ENCODE assay signal across 27 cellular contexts in genomic region chr7:5226921-5227785, GRCh38. TPM values are rescaled to one million over a fixed set of nuclear protein-coding genes. Genes with fewer than 3 reads are reported as not detected.
DNase-seq lines count a peak whose midpoint lies in the region; ATAC-seq, FAIRE-seq and TF ChIP-seq lines count a peak whose summit lies in the region.
"Had no signal": no experiment of that assay in that cellular context is flagged by ENCODE, and none has a peak within 500 bp of the region (broad histone marks: within the 10 kb centered on the region; RNA-seq: fewer than 3 reads in every experiment).

No MANE protein-coding gene starts in this region.

- no peaks in the 10 kb centered on the region for H3K9me3 ChIP-seq in right cardiac atrium (ENCODE audit: control insufficient read depth, low read length)
- no peaks in the 10 kb centered on the region for H3K9me3 ChIP-seq in left ventricle myocardium inferior (replicated peaks)
- H3K9me3 ChIP-seq in HepG2 (ENCODE audit: low read length) = no peaks in the 10 kb centered on the region
- H3K9me3 ChIP-seq in spleen = no peaks in the 10 kb centered on the region
- no peaks in the 10 kb centered on the region for H3K9me3 ChIP-seq in naive thymus-derived CD4-positive, alpha-beta T cell (ENCODE audit: control insufficient read depth in 2 of 3, low read length in 3 of 3)
- H3K9me3 ChIP-seq: BLaER1, SJCRH30 had no signal

- no peak overlapping the region for H3K27ac Mint-ChIP-seq in naive thymus-derived CD4-positive, alpha-beta T cell
- no peak overlapping the region for H3K27ac Mint-ChIP-seq in nephron progenitor cell
- H3K27ac Mint-ChIP-seq: CD4-positive, CD25-positive, alpha-beta regulatory T cell had no signal

- peaks cover 7 to 23% (median 22%) of the 10 kb centered on the region in 7 donors for H3K4me1 Mint-ChIP-seq in naive thymus-derived CD4-positive, alpha-beta T cell
- peaks cover 20% of the 10 kb centered on the region for H3K4me1 Mint-ChIP-seq in nephron progenitor cell

- peaks cover 16 to 56% (median 21%) of the 10 kb centered on the region in 5 donors for H3K36me3 Mint-ChIP-seq in naive thymus-derived CD4-positive, alpha-beta T cell
- H3K36me3 Mint-ChIP-seq in nephron progenitor cell (ENCODE audit: low read depth) = peaks cover 69% of the 10 kb centered on the region

- FAIRE-seq in HepG2 (lab: Jason Lieb, UNC) = no peak
- FAIRE-seq: A204.1, D721Med, GM18507 had no signal

- WGBS in right cardiac atrium = 91% methylated on average over 41 of the region's 41 CpGs
- WGBS in HepG2 (ENCODE audit: low lambda C conversion rate) = 96% methylated on average over 28 of the region's 41 CpGs
- WGBS in spleen, 5 donors = 92 to 95% (median 93%) methylated on average over 29 to 41 of the region's 41 CpGs

- no peak overlapping the region for H3K27ac ChIP-seq in right cardiac atrium (ENCODE audit: low read length)
- no peak overlapping the region for H3K27ac ChIP-seq in left ventricle myocardium inferior (replicated peaks)
- no peak overlapping the region for H3K27ac ChIP-seq in HepG2 (ENCODE audit: extremely low read length, insufficient read depth, low read length)
- H3K27ac ChIP-seq in spleen = no peak overlapping the region
- H3K27ac ChIP-seq in naive thymus-derived CD4-positive, alpha-beta T cell (ENCODE audit: low read depth, low read length) = no peak overlapping the region
- H3K27ac ChIP-seq: BLaER1, GM23248, KMS-11, SJCRH30 had no signal

- TF ChIP-seq POLR2A in HepG2 (IDR thresholded peaks at IDR 0.05; ENCODE audit: insufficient read depth in 1 of 2, low read depth in 2 of 2, low read length in 2 of 2) (no peak), spleen (IDR thresholded peaks at IDR 0.05) (no peak)

- TF ChIP-seq EP300 in HepG2 (IDR thresholded peaks at IDR 0.05; ENCODE audit: low read depth in 2 of 2, low read length in 2 of 2) = no peak
- TF ChIP-seq EP300 in HepG2 (CRISPR knock-in tag; IDR thresholded peaks at IDR 0.05; ENCODE audit: borderline replicate concordance) = no peak

- no peaks in the 10 kb centered on the region for H3K4me1 ChIP-seq in right cardiac atrium (ENCODE audit: control insufficient read depth, insufficient read depth, low read length)
- peaks cover 17% of the 10 kb centered on the region for H3K4me1 ChIP-seq in left ventricle myocardium inferior
- H3K4me1 ChIP-seq in HepG2 (ENCODE audit: insufficient read depth, low read length) = no peaks in the 10 kb centered on the region
- H3K4me1 ChIP-seq in spleen = peaks cover 17 to 41% (median 32%) of the 10 kb centered on the region in 6 donors
- H3K4me1 ChIP-seq in naive thymus-derived CD4-positive, alpha-beta T cell (ENCODE audit: control insufficient read depth in 2 of 2, insufficient read depth in 2 of 2, low read length in 2 of 2) = no peaks in the 10 kb centered on the region
- H3K4me1 ChIP-seq: SJCRH30 had no signal

- no peak overlapping the region for H3K4me3 ChIP-seq in right cardiac atrium (ENCODE audit: low read length)
- no peak overlapping the region for H3K4me3 ChIP-seq in left ventricle myocardium inferior
- H3K4me3 ChIP-seq in HepG2 (replicated peaks in 1 of 3; ENCODE audit: insufficient read depth in 1 of 3, low read depth in 2 of 3, low read length in 3 of 3) = no peak overlapping the region
- H3K4me3 ChIP-seq in spleen = no peak overlapping the region
- no peak overlapping the region for H3K4me3 ChIP-seq in naive thymus-derived CD4-positive, alpha-beta T cell (ENCODE audit: low read length)
- H3K4me3 ChIP-seq: BLaER1, GM23248, SJCRH30 had no signal

- H4K20me1 ChIP-seq in HepG2 (ENCODE audit: insufficient read depth, low read length) = no peaks in the 10 kb centered on the region

- no peak for TF ChIP-seq CTCF in left ventricle myocardium inferior (IDR thresholded peaks at IDR 0.05; ENCODE audit: borderline replicate concordance)
- no peak for TF ChIP-seq CTCF in HepG2 (CRISPR knock-in tag; IDR thresholded peaks at IDR 0.05)
- no peak for TF ChIP-seq CTCF in spleen (IDR thresholded peaks at IDR 0.05 in 8 of 11, conservative IDR thresholded peaks at IDR 0.05 in 3 of 11)
- TF ChIP-seq CTCF in nephron progenitor cell (IDR thresholded peaks at IDR 0.05) = no peak

- H3K27me3 ChIP-seq in right cardiac atrium (ENCODE audit: control insufficient read depth, insufficient read depth) = no peaks in the 10 kb centered on the region
- no peaks in the 10 kb centered on the region for H3K27me3 ChIP-seq in left ventricle myocardium inferior (ENCODE audit: low read depth)
- no peaks in the 10 kb centered on the region for H3K27me3 ChIP-seq in HepG2 (ENCODE audit: control insufficient read depth in 1 of 2, insufficient read depth in 2 of 2, low read length in 2 of 2)
- H3K27me3 ChIP-seq in spleen (replicated peaks in 1 of 7) = no peaks in the 10 kb centered on the region
- no peaks in the 10 kb centered on the region for H3K27me3 ChIP-seq in naive thymus-derived CD4-positive, alpha-beta T cell (ENCODE audit: control insufficient read depth in 2 of 2, insufficient read depth in 2 of 2, low read length in 2 of 2)
- H3K27me3 ChIP-seq: BLaER1, SJCRH30 had no signal

- H3K27me3 Mint-ChIP-seq in naive thymus-derived CD4-positive, alpha-beta T cell = no peaks in the 10 kb centered on the region
- H3K27me3 Mint-ChIP-seq in nephron progenitor cell (ENCODE audit: low read depth, poor library complexity) = peaks cover 4% of the 10 kb centered on the region
- H3K27me3 Mint-ChIP-seq: CD4-positive, CD25-positive, alpha-beta regulatory T cell had no signal

- peaks cover 97% of the 10 kb centered on the region for H3K36me3 ChIP-seq in left ventricle myocardium inferior
- H3K36me3 ChIP-seq in HepG2 (replicated peaks in 1 of 2; ENCODE audit: control insufficient read depth in 1 of 2, insufficient read depth in 2 of 2, low read length in 2 of 2) = peaks cover 38 to 84% of the 10 kb centered on the region in 2 experiments; a peak in 4 of 5 replicates
- H3K36me3 ChIP-seq in spleen = peaks cover 10 to 100% (median 92%) of the 10 kb centered on the region in 6 donors
- peaks cover 11 to 96% (median 25%) of the 10 kb centered on the region in 3 experiments for H3K36me3 ChIP-seq in naive thymus-derived CD4-positive, alpha-beta T cell (ENCODE audit: control insufficient read depth in 2 of 3, insufficient read depth in 3 of 3, low read length in 3 of 3)

- in situ Hi-C loops in HepG2 (cut with HindIII; ENCODE audit: extremely low pct_ligation_motif_present, low pct_unique_long_range_greater_than_20kb) = loop anchor here (25.0 kb wide), 1 partner anchor 235 kb away; no protein-coding TSS in a partner anchor

- no peaks in the 10 kb centered on the region for H3K9me3 Mint-ChIP-seq in naive thymus-derived CD4-positive, alpha-beta T cell
- no peaks in the 10 kb centered on the region for H3K9me3 Mint-ChIP-seq in nephron progenitor cell
- H3K9me3 Mint-ChIP-seq: CD4-positive, CD25-positive, alpha-beta regulatory T cell had no signal

- no peak for TF ChIP-seq RAD21 in HepG2 (CRISPR knock-in tag; IDR thresholded peaks at IDR 0.05)

- intact Hi-C loops in right cardiac atrium (cut with DNase I) = no loop called here
- intact Hi-C loops in left ventricle myocardium inferior (cut with micrococcal nuclease) = no loop called here
- intact Hi-C loops in HepG2 (cut with micrococcal nuclease; ENCODE audit: unreplicated experiment) = no loop called here
- intact Hi-C loops in spleen (cut with DNase I; ENCODE audit: low total_unique reads) = no loop called here
- intact Hi-C loops in naive thymus-derived CD4-positive, alpha-beta T cell (cut with micrococcal nuclease) = no loop called here

- POLR2A ChIA-PET in HepG2 (lab: Yijun Ruan, JAX) = no interaction called here
- POLR2A ChIA-PET in naive thymus-derived CD4-positive, alpha-beta T cell (lab: Charles Lee) = no interaction called here

- no peak overlapping the region for H3K4me3 Mint-ChIP-seq in naive thymus-derived CD4-positive, alpha-beta T cell
- no peak overlapping the region for H3K4me3 Mint-ChIP-seq in nephron progenitor cell
- H3K4me3 Mint-ChIP-seq: CD4-positive, CD25-positive, alpha-beta regulatory T cell had no signal

- H3K4me2 ChIP-seq in HepG2 (ENCODE audit: low read depth, low read length) = no peak overlapping the region
- H3K4me2 ChIP-seq: BLaER1, KMS-11 had no signal

- ATAC-seq in right cardiac atrium (no peak), HepG2 (no peak), GM21423 (IDR thresholded peaks at IDR 0.05; ENCODE audit: unreplicated experiment) (no peak)
- ATAC-seq in naive thymus-derived CD4-positive, alpha-beta T cell = no peak
- ATAC-seq: Panc1, SK-N-SH treated with all-trans-retinoic acid at 6 μM for 48 hours had no signal

- no TSS peak for BruUV-seq in HepG2 (replicated peaks; lab: Mats Ljungman, UMichigan)

- H2AFZ ChIP-seq in HepG2 (ENCODE audit: low read length) = no peak overlapping the region
- H2AFZ ChIP-seq: GM23248 had no signal

- CTCF ChIA-PET in HepG2 (lab: Yijun Ruan, JAX; ENCODE audit: low intra/inter-chr PET ratio, low total read pairs) = no interaction called here
- CTCF ChIA-PET in naive thymus-derived CD4-positive, alpha-beta T cell (lab: Charles Lee) = interaction anchor here (1.2 kb wide), 1 partner anchor 13 kb away, joined by 3 read pairs; no protein-coding TSS in a partner anchor

- no peaks in the 10 kb centered on the region for H3K79me2 ChIP-seq in HepG2 (ENCODE audit: insufficient read depth, low read length)

- DNase-seq in right cardiac atrium (peak in 2 of 3 donors; percentile 29 to 40), left ventricle myocardium inferior (no peak), HepG2 (ENCODE audit: low spot score) (no peak), spleen (peak; percentile 67), nephron progenitor cell (no peak)
- no peak for DNase-seq in naive thymus-derived CD4-positive, alpha-beta T cell
- DNase-seq: CD4-positive, CD25-positive, alpha-beta regulatory T cell; GM23248; HCEC 1CT; IMR-90; NCI-H1048; NCI-H1417; NCI-H1694 treated with DMSO at 0.1 percent for 48 hours; NCI-H2081; NCI-H2171; NCI-H226; NCI-H510A; NCI-H69; SJCRH30 had no signal

- H3K9ac ChIP-seq in HepG2 (ENCODE audit: insufficient read depth, low read depth, low read length) = no peak overlapping the region
- H3K9ac ChIP-seq: BLaER1, GM23248, KMS-11 had no signal

RNA-seq across cellular contexts. Expression of gene WIPI2, which starts 37.1 kb away (rescaled TPM):
- 10 to 100 TPM; 50.3 to 61.3 (median 56.2) TPM for total RNA-seq in right cardiac atrium
- 38.0 TPM for polyA plus RNA-seq in right cardiac atrium
- 46.2 TPM for total RNA-seq in left ventricle myocardium inferior
- 35.0 and 42.3 TPM in 2 replicates for total RNA-seq in HepG2 (2016; rRNA removed; fragmentation: Illumina TruSeq; extraction: Trizol)
- 16.0 and 19.7 TPM in 2 replicates for total RNA-seq in HepG2 (2016; cell fraction: cytosol; rRNA removed; fragmentation: Illumina TruSeq; extraction: Trizol; ENCODE audit: low read depth)
- 35.8 and 36.0 TPM in 2 replicates for total RNA-seq in HepG2 (2016; cell fraction: insoluble cytoplasmic fraction; rRNA removed; fragmentation: Illumina TruSeq; extraction: Trizol)
- total RNA-seq in HepG2 (2016; cell fraction: membrane; rRNA removed; fragmentation: Illumina TruSeq; extraction: Trizol) = 39.8 and 46.1 TPM in 2 replicates
- total RNA-seq in HepG2 (2016; cell fraction: nucleus; rRNA removed; fragmentation: Illumina TruSeq; extraction: Trizol) = 20.8 and 21.5 TPM in 2 replicates
- polyA plus RNA-seq in HepG2 (2011; rRNA removed) = 73.4 and 79.0 TPM in 2 replicates
- 59.4 and 71.5 TPM in 2 replicates for polyA plus RNA-seq in HepG2 (2011; cell fraction: cytosol; rRNA removed)
- polyA plus RNA-seq in HepG2 (2011; cell fraction: nucleus; rRNA removed) = 75.1 and 79.5 TPM in 2 replicates
- polyA plus RNA-seq in HepG2 (2012) = 41.3 and 42.5 TPM in 2 replicates
- polyA plus RNA-seq in HepG2 (2016; cell fraction: cytosol; fragmentation: Illumina TruSeq; extraction: Trizol; ENCODE audit: low read depth) = 22.2 and 29.0 TPM in 2 replicates
- 51.6 and 58.3 TPM in 2 replicates for polyA plus RNA-seq in HepG2 (2016; cell fraction: insoluble cytoplasmic fraction; fragmentation: Illumina TruSeq; extraction: Trizol; ENCODE audit: low read depth)
- polyA plus RNA-seq in HepG2 (2016; cell fraction: membrane; fragmentation: Illumina TruSeq; extraction: Trizol; ENCODE audit: low read depth) = 44.4 and 53.3 TPM in 2 replicates
- polyA plus RNA-seq in HepG2 (2016; cell fraction: nucleus; fragmentation: Illumina TruSeq; extraction: Trizol; ENCODE audit: insufficient read depth, low read depth) = 43.8 and 53.6 TPM in 2 replicates
- 61.4 and 106 TPM in 2 replicates for polyA minus RNA-seq in HepG2 (2011; rRNA and poly(A)+ RNA removed; ENCODE audit: low replicate concordance)
- 36.3 and 37.7 TPM in 2 replicates for polyA minus RNA-seq in HepG2 (2011; cell fraction: cytosol; rRNA and poly(A)+ RNA removed)
- 30.3 and 38.9 TPM in 2 replicates for polyA minus RNA-seq in HepG2 (2011; cell fraction: nucleus; rRNA and poly(A)+ RNA removed)
- total RNA-seq in spleen = 10 to 100 TPM; 56.8 to 65.7 (median 64.0) TPM
- polyA plus RNA-seq in spleen = 10 to 100 TPM; 32.6 to 38.2 (median 33.2) TPM
- total RNA-seq in naive thymus-derived CD4-positive, alpha-beta T cell = 100 to 1,000 TPM in 2 of 5 experiments, 10 to 100 TPM in 3; 57.3 to 120 (median 87.1) TPM
- 100 to 1,000 TPM in 1 of 2 donors, 10 to 100 TPM in 1; 83.4 to 118 TPM for polyA plus RNA-seq in naive thymus-derived CD4-positive, alpha-beta T cell

RNA-seq across cellular contexts. Expression of gene SLC29A4, which starts 55.6 kb away (rescaled TPM):
- total RNA-seq in right cardiac atrium = 1 to 10 TPM; 2.9 to 5.5 (median 3.6) TPM
- 11.8 TPM for polyA plus RNA-seq in right cardiac atrium
- 3.7 TPM for total RNA-seq in left ventricle myocardium inferior
- 21.2 and 31.7 TPM in 2 replicates for total RNA-seq in HepG2 (2016; rRNA removed; fragmentation: Illumina TruSeq; extraction: Trizol)
- 33.8 and 34.7 TPM in 2 replicates for total RNA-seq in HepG2 (2016; cell fraction: cytosol; rRNA removed; fragmentation: Illumina TruSeq; extraction: Trizol; ENCODE audit: low read depth)
- total RNA-seq in HepG2 (2016; cell fraction: insoluble cytoplasmic fraction; rRNA removed; fragmentation: Illumina TruSeq; extraction: Trizol) = 18.9 and 30.5 TPM in 2 replicates
- 76.3 and 81.9 TPM in 2 replicates for total RNA-seq in HepG2 (2016; cell fraction: membrane; rRNA removed; fragmentation: Illumina TruSeq; extraction: Trizol)
- 18.2 and 22.5 TPM in 2 replicates for total RNA-seq in HepG2 (2016; cell fraction: nucleus; rRNA removed; fragmentation: Illumina TruSeq; extraction: Trizol)
- polyA plus RNA-seq in HepG2 (2011; rRNA removed) = 29.7 and 53.0 TPM in 2 replicates
- polyA plus RNA-seq in HepG2 (2011; cell fraction: cytosol; rRNA removed) = 23.1 and 35.9 TPM in 2 replicates
- polyA plus RNA-seq in HepG2 (2011; cell fraction: nucleus; rRNA removed) = 110 and 117 TPM in 2 replicates
- 21.6 and 26.5 TPM in 2 replicates for polyA plus RNA-seq in HepG2 (2012)
- polyA plus RNA-seq in HepG2 (2016; cell fraction: cytosol; fragmentation: Illumina TruSeq; extraction: Trizol; ENCODE audit: low read depth) = 78.6 and 80.2 TPM in 2 replicates
- polyA plus RNA-seq in HepG2 (2016; cell fraction: insoluble cytoplasmic fraction; fragmentation: Illumina TruSeq; extraction: Trizol; ENCODE audit: low read depth) = 31.0 and 42.3 TPM in 2 replicates
- 113 and 128 TPM in 2 replicates for polyA plus RNA-seq in HepG2 (2016; cell fraction: membrane; fragmentation: Illumina TruSeq; extraction: Trizol; ENCODE audit: low read depth)
- polyA plus RNA-seq in HepG2 (2016; cell fraction: nucleus; fragmentation: Illumina TruSeq; extraction: Trizol; ENCODE audit: insufficient read depth, low read depth) = 57.1 and 65.3 TPM in 2 replicates
- 1.5 and 136 TPM in 2 replicates for polyA minus RNA-seq in HepG2 (2011; rRNA and poly(A)+ RNA removed; ENCODE audit: low replicate concordance)
- 23.7 and 26.6 TPM in 2 replicates for polyA minus RNA-seq in HepG2 (2011; cell fraction: cytosol; rRNA and poly(A)+ RNA removed)
- 20.0 and 25.2 TPM in 2 replicates for polyA minus RNA-seq in HepG2 (2011; cell fraction: nucleus; rRNA and poly(A)+ RNA removed)
- 1 to 10 TPM in 6 of 7 donors, under 1 TPM in 1; 0.33 to 2.9 (median 2.4) TPM for total RNA-seq in spleen
- 1 to 10 TPM in 2 of 3 donors, under 1 TPM in 1; 0.67 to 2.2 (median 1.1) TPM for polyA plus RNA-seq in spleen
- 1 to 10 TPM in 1 of 5 experiments, under 1 TPM in 4; 0.11 to 1.3 (median 0.32) TPM for total RNA-seq in naive thymus-derived CD4-positive, alpha-beta T cell
- polyA plus RNA-seq in naive thymus-derived CD4-positive, alpha-beta T cell = under 1 TPM in 1 of 2 donors, not detected in 1; 0.38 TPM

Comparison
In these comparisons a context has a peak if more than half of its experiments do, and no peak if none do; other contexts are left out.
1. DNase-seq: peak in right cardiac atrium (2 of 3) and spleen (single experiment); none in left ventricle myocardium inferior (single experiment), HepG2 (single experiment), naive thymus-derived CD4-positive, alpha-beta T cell (0 of 9) and nephron progenitor cell (single experiment).